Comparison of ENCODE assay signal across 14 cellular contexts in genomic region chrX:65828599-65828998, GRCh38.
A peak's percentile ranks its signal among the peaks of the same experiment; 100 is the strongest.
DNase-seq lines count a peak whose midpoint lies in the region; ATAC-seq and TF ChIP-seq lines count a peak whose summit lies in the region.
"Had no signal": no experiment of that assay in that cellular context is flagged by ENCODE, and none has a peak within 500 bp of the region (broad histone marks: within the 10 kb centered on the region; RNA-seq: fewer than 3 reads in every experiment).

No MANE protein-coding gene starts in this region.

- TF ChIP-seq CTCF in nephron progenitor cell (IDR thresholded peaks at IDR 0.05), result no peak

- H3K4me1 Mint-ChIP-seq in nephron progenitor cell, result peaks cover 15% of the 10 kb centered on the region
- H3K4me1 Mint-ChIP-seq: B cell; CD4-positive, CD25-positive, alpha-beta regulatory T cell had no signal

- no peaks in the 10 kb centered on the region for H3K36me3 Mint-ChIP-seq in nephron progenitor cell (ENCODE audit: low read depth)
- H3K36me3 Mint-ChIP-seq: CD4-positive, CD25-positive, alpha-beta regulatory T cell; CD8-positive, alpha-beta T cell had no signal

- H3K27me3 Mint-ChIP-seq in nephron progenitor cell (ENCODE audit: low read depth, poor library complexity), result no peaks in the 10 kb centered on the region
- H3K27me3 Mint-ChIP-seq: B cell had no signal

- peak overlapping the region; percentile 40 for H3K27ac Mint-ChIP-seq in nephron progenitor cell
- H3K27ac Mint-ChIP-seq: B cell; CD4-positive, CD25-positive, alpha-beta regulatory T cell; CD8-positive, alpha-beta T cell; HFFc6 had no signal

- peaks cover 51% of the 10 kb centered on the region for H3K9me3 Mint-ChIP-seq in nephron progenitor cell
- H3K9me3 Mint-ChIP-seq: CD8-positive, alpha-beta T cell; HFFc6 had no signal

- H3K4me3 Mint-ChIP-seq in nephron progenitor cell, result no peak overlapping the region
- H3K4me3 Mint-ChIP-seq: B cell; CD4-positive, CD25-positive, alpha-beta regulatory T cell; CD8-positive, alpha-beta T cell; HFFc6 had no signal

- DNase-seq in NCI-H82 (lab: John Stamatoyannopoulos, UW), result peak; percentile 49
- no peak for DNase-seq in NCI-H82 treated with DMSO at 0.1 percent for 48 hours (lab: John Stamatoyannopoulos, UW; ENCODE audit: unreplicated experiment)
- DNase-seq in NCI-H2171 (lab: John Stamatoyannopoulos, UW), result peak; percentile 1
- DNase-seq in nephron progenitor cell, result no peak
- DNase-seq in dermis blood vessel endothelial cell, result no peak
- DNase-seq: Caco-2; CD4-positive, CD25-positive, alpha-beta regulatory T cell; CD8-positive, alpha-beta T cell; DMS153; DND-41; GOT3; HFFc6 had no signal

- ATAC-seq in HG02885 (IDR thresholded peaks at IDR 0.05; ENCODE audit: poor library complexity, unreplicated experiment), result no peak
- ATAC-seq: CD8-positive, alpha-beta T cell had no signal

Comparison
In these comparisons a context has a peak if more than half of its experiments do, and no peak if none do; other contexts are left out.
1. DNase-seq: peak in NCI-H82 (single experiment) and NCI-H2171 (single experiment); none in NCI-H82 treated with DMSO at 0.1 percent for 48 hours (single experiment), nephron progenitor cell (single experiment) and dermis blood vessel endothelial cell (single experiment).